Comparison of ENCODE assay signal across 1 cellular context in the genomic region with DNA sequence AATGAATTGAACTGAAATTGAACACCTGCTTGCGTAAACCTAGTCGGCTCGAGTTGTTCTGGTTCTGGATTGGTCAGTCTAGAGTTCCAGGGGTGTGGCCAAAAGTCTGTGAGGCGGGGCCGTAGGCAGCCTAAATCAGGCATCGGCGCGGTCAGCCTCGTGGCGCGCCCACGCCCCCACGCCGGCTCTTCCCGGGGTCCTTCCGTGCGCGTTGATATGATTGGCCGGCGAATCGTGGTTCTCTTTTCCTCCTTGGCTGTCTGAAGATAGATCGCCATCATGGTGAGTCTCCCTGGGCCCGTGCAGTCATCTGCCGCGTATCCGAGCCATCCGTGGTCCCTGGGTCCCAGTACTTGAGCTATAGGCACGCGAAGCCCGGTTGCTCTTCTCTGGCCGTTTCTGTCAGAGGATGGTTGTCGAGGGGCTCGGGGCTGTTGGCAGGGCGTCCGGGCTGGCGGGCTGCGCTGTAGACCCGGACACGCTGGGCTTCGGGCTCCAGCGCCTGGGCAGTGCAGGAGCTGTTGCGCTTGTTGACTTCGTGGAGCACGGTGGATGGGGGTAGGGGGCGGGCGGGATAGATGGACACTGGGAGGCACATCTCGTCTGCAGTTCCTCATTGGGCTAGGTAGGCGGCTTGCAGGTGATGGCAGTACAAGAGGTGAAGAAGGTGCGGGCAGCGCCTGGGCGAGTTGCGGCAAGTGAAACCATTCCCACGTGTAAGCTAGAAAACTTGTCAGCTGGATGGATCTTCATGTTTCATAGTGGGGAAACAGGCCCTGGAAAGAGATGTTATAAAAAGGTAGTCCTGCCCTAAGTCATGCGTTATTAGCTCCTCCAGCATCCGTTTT.
A peak's percentile ranks its signal among the peaks of the same experiment; 100 is the strongest.
TF ChIP-seq lines count a peak whose summit lies in the region.

A gene (plus strand): TSS at position 241 of the 848 bp plus-strand sequence. CDS start 39 bp downstream, at position 280.

TF ChIP-seq in HepG2, 621 proteins besides CTCF, POLR2A, EP300 and RAD21 (continued from another document and continues in another):
- TF ChIP-seq, protein P1, sequence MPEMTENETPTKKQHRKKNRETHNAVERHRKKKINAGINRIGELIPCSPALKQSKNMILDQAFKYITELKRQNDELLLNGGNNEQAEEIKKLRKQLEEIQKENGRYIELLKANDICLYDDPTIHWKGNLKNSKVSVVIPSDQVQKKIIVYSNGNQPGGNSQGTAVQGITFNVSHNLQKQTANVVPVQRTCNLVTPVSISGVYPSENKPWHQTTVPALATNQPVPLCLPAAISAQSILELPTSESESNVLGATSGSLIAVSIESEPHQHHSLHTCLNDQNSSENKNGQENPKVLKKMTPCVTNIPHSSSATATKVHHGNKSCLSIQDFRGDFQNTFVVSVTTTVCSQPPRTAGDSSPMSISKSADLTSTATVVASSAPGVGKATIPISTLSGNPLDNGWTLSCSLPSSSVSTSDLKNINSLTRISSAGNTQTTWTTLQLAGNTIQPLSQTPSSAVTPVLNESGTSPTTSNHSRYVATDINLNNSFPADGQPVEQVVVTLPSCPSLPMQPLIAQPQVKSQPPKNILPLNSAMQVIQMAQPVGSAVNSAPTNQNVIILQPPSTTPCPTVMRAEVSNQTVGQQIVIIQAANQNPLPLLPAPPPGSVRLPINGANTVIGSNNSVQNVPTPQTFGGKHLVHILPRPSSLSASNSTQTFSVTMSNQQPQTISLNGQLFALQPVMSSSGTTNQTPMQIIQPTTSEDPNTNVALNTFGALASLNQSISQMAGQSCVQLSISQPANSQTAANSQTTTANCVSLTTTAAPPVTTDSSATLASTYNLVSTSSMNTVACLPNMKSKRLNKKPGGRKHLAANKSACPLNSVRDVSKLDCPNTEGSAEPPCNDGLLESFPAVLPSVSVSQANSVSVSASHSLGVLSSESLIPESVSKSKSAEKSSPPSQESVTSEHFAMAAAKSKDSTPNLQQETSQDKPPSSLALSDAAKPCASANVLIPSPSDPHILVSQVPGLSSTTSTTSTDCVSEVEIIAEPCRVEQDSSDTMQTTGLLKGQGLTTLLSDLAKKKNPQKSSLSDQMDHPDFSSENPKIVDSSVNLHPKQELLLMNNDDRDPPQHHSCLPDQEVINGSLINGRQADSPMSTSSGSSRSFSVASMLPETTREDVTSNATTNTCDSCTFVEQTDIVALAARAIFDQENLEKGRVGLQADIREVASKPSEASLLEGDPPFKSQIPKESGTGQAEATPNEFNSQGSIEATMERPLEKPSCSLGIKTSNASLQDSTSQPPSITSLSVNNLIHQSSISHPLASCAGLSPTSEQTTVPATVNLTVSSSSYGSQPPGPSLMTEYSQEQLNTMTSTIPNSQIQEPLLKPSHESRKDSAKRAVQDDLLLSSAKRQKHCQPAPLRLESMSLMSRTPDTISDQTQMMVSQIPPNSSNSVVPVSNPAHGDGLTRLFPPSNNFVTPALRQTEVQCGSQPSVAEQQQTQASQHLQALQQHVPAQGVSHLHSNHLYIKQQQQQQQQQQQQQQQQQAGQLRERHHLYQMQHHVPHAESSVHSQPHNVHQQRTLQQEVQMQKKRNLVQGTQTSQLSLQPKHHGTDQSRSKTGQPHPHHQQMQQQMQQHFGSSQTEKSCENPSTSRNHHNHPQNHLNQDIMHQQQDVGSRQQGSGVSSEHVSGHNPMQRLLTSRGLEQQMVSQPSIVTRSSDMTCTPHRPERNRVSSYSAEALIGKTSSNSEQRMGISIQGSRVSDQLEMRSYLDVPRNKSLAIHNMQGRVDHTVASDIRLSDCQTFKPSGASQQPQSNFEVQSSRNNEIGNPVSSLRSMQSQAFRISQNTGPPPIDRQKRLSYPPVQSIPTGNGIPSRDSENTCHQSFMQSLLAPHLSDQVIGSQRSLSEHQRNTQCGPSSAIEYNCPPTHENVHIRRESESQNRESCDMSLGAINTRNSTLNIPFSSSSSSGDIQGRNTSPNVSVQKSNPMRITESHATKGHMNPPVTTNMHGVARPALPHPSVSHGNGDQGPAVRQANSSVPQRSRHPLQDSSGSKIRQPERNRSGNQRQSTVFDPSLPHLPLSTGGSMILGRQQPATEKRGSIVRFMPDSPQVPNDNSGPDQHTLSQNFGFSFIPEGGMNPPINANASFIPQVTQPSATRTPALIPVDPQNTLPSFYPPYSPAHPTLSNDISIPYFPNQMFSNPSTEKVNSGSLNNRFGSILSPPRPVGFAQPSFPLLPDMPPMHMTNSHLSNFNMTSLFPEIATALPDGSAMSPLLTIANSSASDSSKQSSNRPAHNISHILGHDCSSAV (CRISPR knock-in tag; IDR thresholded peaks at IDR 0.05; ENCODE audit: borderline replicate concordance), result no peak
- TF ChIP-seq TRIM24 (CRISPR knock-in tag; IDR thresholded peaks at IDR 0.05) (no peak), CAMTA2 (CRISPR knock-in tag; IDR thresholded peaks at IDR 0.05; ENCODE audit: borderline replicate concordance) (no peak), ZFP90 (CRISPR knock-in tag; IDR thresholded peaks at IDR 0.05; ENCODE audit: borderline replicate concordance) (peak; percentile 66; the same call in 1 of the 2 replicates), ZNF234 (CRISPR knock-in tag; conservative IDR thresholded peaks at IDR 0.05) (no peak), PHF5A (CRISPR knock-in tag; IDR thresholded peaks at IDR 0.05; ENCODE audit: low read depth, unreplicated experiment) (no peak), MYC (CRISPR knock-in tag; IDR thresholded peaks at IDR 0.05; ENCODE audit: borderline replicate concordance) (peak; percentile 99), ZFAT (CRISPR knock-in tag; conservative IDR thresholded peaks at IDR 0.05) (no peak), ZNF263 (CRISPR knock-in tag; IDR thresholded peaks at IDR 0.05) (peak; percentile 66), ZNF496 (CRISPR knock-in tag; IDR thresholded peaks at IDR 0.05; ENCODE audit: insufficient replicate concordance) (no peak), PRMT3 (CRISPR knock-in tag; IDR thresholded peaks at IDR 0.05; ENCODE audit: borderline replicate concordance, low read depth) (no peak), KDM1A (CRISPR knock-in tag; IDR thresholded peaks at IDR 0.05) (no peak), IKZF4 (CRISPR knock-in tag; IDR thresholded peaks at IDR 0.05; ENCODE audit: borderline replicate concordance, low read depth, not compliant biosample characterization) (peak; percentile 78), ZIK1 (CRISPR knock-in tag; IDR thresholded peaks at IDR 0.05; ENCODE audit: borderline replicate concordance, low read depth) (no peak), HOXA9 (CRISPR knock-in tag; IDR thresholded peaks at IDR 0.05; ENCODE audit: borderline replicate concordance) (no peak), PLRG1 (conservative IDR thresholded peaks at IDR 0.05) (no peak), TEAD2 (CRISPR knock-in tag; IDR thresholded peaks at IDR 0.05) (no peak), ZKSCAN5 (CRISPR knock-in tag; IDR thresholded peaks at IDR 0.05) (no peak), SOX6 (IDR thresholded peaks at IDR 0.05) (no peak), SOX6 (CRISPR knock-in tag; IDR thresholded peaks at IDR 0.05) (peak; percentile 47; the same call in 1 of the 2 replicates), POLR2AphosphoS5 (IDR thresholded peaks at IDR 0.05; ENCODE audit: low read depth, low read length) (peak; percentile 99), ATF7-NPFF (CRISPR knock-in tag; IDR thresholded peaks at IDR 0.05; ENCODE audit: low read depth) (peak; percentile 20; the same call in 1 of the 2 replicates), ZNF816 (CRISPR knock-in tag; IDR thresholded peaks at IDR 0.05; ENCODE audit: borderline replicate concordance) (no peak), MTA3 (CRISPR knock-in tag; IDR thresholded peaks at IDR 0.05) (no peak), ZNF747 (CRISPR knock-in tag; IDR thresholded peaks at IDR 0.05; ENCODE audit: borderline replicate concordance) (peak; percentile 72; the same call in 1 of the 2 replicates)
- TF ChIP-seq, protein P2, sequence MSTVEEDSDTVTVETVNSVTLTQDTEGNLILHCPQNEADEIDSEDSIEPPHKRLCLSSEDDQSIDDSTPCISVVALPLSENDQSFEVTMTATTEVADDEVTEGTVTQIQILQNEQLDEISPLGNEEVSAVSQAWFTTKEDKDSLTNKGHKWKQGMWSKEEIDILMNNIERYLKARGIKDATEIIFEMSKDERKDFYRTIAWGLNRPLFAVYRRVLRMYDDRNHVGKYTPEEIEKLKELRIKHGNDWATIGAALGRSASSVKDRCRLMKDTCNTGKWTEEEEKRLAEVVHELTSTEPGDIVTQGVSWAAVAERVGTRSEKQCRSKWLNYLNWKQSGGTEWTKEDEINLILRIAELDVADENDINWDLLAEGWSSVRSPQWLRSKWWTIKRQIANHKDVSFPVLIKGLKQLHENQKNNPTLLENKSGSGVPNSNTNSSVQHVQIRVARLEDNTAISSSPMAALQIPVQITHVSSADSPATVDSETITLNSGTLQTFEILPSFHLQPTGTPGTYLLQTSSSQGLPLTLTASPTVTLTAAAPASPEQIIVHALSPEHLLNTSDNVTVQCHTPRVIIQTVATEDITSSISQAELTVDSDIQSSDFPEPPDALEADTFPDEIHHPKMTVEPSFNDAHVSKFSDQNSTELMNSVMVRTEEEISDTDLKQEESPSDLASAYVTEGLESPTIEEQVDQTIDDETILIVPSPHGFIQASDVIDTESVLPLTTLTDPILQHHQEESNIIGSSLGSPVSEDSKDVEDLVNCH (CRISPR knock-in tag; IDR thresholded peaks at IDR 0.05), result no peak
- TF ChIP-seq, protein P3, sequence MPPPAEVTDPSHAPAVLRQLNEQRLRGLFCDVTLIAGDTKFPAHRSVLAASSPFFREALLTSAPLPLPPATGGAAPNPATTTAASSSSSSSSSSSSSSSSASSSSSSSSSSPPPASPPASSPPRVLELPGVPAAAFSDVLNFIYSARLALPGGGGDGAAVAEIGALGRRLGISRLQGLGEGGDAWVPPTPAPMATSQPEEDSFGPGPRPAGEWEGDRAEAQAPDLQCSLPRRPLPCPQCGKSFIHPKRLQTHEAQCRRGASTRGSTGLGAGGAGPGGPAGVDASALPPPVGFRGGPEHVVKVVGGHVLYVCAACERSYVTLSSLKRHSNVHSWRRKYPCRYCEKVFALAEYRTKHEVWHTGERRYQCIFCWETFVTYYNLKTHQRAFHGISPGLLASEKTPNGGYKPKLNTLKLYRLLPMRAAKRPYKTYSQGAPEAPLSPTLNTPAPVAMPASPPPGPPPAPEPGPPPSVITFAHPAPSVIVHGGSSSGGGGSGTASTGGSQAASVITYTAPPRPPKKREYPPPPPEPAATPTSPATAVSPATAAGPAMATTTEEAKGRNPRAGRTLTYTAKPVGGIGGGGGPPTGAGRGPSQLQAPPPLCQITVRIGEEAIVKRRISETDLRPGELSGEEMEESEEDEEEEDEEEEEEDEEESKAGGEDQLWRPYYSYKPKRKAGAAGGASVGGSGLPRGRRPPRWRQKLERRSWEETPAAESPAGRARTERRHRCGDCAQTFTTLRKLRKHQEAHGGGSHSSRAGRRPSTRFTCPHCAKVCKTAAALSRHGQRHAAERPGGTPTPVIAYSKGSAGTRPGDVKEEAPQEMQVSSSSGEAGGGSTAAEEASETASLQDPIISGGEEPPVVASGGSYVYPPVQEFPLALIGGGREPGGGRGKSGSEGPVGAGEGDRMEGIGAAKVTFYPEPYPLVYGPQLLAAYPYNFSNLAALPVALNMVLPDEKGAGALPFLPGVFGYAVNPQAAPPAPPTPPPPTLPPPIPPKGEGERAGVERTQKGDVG (CRISPR knock-in tag; IDR thresholded peaks at IDR 0.05; ENCODE audit: borderline replicate concordance), result no peak; the same call in 1 of the 2 replicates
- TF ChIP-seq, protein P4, sequence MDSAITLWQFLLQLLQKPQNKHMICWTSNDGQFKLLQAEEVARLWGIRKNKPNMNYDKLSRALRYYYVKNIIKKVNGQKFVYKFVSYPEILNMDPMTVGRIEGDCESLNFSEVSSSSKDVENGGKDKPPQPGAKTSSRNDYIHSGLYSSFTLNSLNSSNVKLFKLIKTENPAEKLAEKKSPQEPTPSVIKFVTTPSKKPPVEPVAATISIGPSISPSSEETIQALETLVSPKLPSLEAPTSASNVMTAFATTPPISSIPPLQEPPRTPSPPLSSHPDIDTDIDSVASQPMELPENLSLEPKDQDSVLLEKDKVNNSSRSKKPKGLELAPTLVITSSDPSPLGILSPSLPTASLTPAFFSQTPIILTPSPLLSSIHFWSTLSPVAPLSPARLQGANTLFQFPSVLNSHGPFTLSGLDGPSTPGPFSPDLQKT (CRISPR knock-in tag; IDR thresholded peaks at IDR 0.05; ENCODE audit: borderline replicate concordance), result no peak
- TF ChIP-seq, protein P5, sequence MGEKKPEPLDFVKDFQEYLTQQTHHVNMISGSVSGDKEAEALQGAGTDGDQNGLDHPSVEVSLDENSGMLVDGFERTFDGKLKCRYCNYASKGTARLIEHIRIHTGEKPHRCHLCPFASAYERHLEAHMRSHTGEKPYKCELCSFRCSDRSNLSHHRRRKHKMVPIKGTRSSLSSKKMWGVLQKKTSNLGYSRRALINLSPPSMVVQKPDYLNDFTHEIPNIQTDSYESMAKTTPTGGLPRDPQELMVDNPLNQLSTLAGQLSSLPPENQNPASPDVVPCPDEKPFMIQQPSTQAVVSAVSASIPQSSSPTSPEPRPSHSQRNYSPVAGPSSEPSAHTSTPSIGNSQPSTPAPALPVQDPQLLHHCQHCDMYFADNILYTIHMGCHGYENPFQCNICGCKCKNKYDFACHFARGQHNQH (CRISPR knock-in tag; IDR thresholded peaks at IDR 0.05), result peak; percentile 86
- TF ChIP-seq, protein P6, sequence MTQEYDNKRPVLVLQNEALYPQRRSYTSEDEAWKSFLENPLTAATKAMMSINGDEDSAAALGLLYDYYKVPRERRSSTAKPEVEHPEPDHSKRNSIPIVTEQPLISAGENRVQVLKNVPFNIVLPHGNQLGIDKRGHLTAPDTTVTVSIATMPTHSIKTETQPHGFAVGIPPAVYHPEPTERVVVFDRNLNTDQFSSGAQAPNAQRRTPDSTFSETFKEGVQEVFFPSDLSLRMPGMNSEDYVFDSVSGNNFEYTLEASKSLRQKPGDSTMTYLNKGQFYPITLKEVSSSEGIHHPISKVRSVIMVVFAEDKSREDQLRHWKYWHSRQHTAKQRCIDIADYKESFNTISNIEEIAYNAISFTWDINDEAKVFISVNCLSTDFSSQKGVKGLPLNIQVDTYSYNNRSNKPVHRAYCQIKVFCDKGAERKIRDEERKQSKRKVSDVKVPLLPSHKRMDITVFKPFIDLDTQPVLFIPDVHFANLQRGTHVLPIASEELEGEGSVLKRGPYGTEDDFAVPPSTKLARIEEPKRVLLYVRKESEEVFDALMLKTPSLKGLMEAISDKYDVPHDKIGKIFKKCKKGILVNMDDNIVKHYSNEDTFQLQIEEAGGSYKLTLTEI (CRISPR knock-in tag; conservative IDR thresholded peaks at IDR 0.05), result no peak
- TF ChIP-seq, protein P7, sequence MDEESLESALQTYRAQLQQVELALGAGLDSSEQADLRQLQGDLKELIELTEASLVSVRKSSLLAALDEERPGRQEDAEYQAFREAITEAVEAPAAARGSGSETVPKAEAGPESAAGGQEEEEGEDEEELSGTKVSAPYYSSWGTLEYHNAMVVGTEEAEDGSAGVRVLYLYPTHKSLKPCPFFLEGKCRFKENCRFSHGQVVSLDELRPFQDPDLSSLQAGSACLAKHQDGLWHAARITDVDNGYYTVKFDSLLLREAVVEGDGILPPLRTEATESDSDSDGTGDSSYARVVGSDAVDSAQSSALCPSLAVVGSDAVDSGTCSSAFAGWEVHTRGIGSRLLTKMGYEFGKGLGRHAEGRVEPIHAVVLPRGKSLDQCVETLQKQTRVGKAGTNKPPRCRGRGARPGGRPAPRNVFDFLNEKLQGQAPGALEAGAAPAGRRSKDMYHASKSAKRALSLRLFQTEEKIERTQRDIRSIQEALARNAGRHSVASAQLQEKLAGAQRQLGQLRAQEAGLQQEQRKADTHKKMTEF (CRISPR knock-in tag; IDR thresholded peaks at IDR 0.05), result peak; percentile 86
- TF ChIP-seq, protein P8, sequence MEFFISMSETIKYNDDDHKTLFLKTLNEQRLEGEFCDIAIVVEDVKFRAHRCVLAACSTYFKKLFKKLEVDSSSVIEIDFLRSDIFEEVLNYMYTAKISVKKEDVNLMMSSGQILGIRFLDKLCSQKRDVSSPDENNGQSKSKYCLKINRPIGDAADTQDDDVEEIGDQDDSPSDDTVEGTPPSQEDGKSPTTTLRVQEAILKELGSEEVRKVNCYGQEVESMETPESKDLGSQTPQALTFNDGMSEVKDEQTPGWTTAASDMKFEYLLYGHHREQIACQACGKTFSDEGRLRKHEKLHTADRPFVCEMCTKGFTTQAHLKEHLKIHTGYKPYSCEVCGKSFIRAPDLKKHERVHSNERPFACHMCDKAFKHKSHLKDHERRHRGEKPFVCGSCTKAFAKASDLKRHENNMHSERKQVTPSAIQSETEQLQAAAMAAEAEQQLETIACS (CRISPR knock-in tag; IDR thresholded peaks at IDR 0.05), result 0 out of 2 replicates have a peak, but pooled peaks have one; percentile 14
